Comparison of ENCODE assay signal across 23 cellular contexts in genomic region chr1:39134768-39135333, GRCh38.
"Had no signal": no experiment of that assay in that cellular context is flagged by ENCODE, and none has a peak within 500 bp of the region (broad histone marks: within the 10 kb centered on the region; RNA-seq: fewer than 3 reads in every experiment).

No MANE protein-coding gene starts in this region.

- H3K27me3 Mint-ChIP-seq: activated B cell treated with CpG ODN at 0.5 μM for 24 hours; activated CD4-positive, alpha-beta memory T cell treated with anti-CD3 and anti-CD28 coated beads, Interleukin-2, amount 10 ng/mL, durations not matched to agents 7 days and 5 days; activated naive CD8-positive, alpha-beta T cell treated with anti-CD3 and anti-CD28 coated beads, Interleukin-2, amount 50 U/mL, for 24 hours; central memory CD8-positive, alpha-beta T cell; natural killer cell treated with Interleukin-12 subunit alpha and Interleukin-12 subunit beta and Interleukin-15 and Interleukin-18, amount 100 ng/mL, for 72 hours had no signal

- ATAC-seq: activated CD8-positive, alpha-beta memory T cell treated with anti-CD3 and anti-CD28 coated beads, Interleukin-2, amount 10 ng/mL, durations not matched to agents 7 days and 5 days; activated naive CD8-positive, alpha-beta T cell treated with anti-CD3 and anti-CD28 coated beads, Interleukin-2, amount 50 U/mL, for 24 hours; left cardiac atrium; lower lobe of right lung; natural killer cell treated with Interleukin-12 subunit alpha and Interleukin-12 subunit beta and Interleukin-15 and Interleukin-18, amount 100 ng/mL, for 72 hours; stimulated activated naive CD8-positive, alpha-beta T cell treated with anti-CD3 and anti-CD28 coated beads, Interleukin-15, Interleukin-2, amounts not matched to agents 100 U/mL and 50 U/mL, for 24 hours had no signal

- H3K36me3 ChIP-seq: brain microvascular endothelial cell, esophagus muscularis mucosa, lower lobe of right lung, tibial nerve had no signal

- FAIRE-seq: TTC549 had no signal

- H3K4me3 Mint-ChIP-seq: activated B cell treated with CpG ODN at 0.5 μM for 24 hours; activated CD4-positive, alpha-beta memory T cell treated with anti-CD3 and anti-CD28 coated beads, Interleukin-2, amount 10 ng/mL, durations not matched to agents 7 days and 5 days; activated CD8-positive, alpha-beta memory T cell treated with anti-CD3 and anti-CD28 coated beads, Interleukin-2, amount 10 ng/mL, durations not matched to agents 7 days and 5 days; activated naive CD4-positive, alpha-beta T cell treated with anti-CD3 and anti-CD28 coated beads, Interleukin-2, amount 10 ng/mL, durations not matched to agents 7 days and 5 days; activated naive CD8-positive, alpha-beta T cell treated with anti-CD3 and anti-CD28 coated beads, Interleukin-2, amount 50 U/mL, for 24 hours; central memory CD8-positive, alpha-beta T cell; mesothelial cell of epicardium; natural killer cell treated with Interleukin-12 subunit alpha and Interleukin-12 subunit beta and Interleukin-15 and Interleukin-18, amount 100 ng/mL, for 72 hours had no signal

- H3K4me1 Mint-ChIP-seq: activated B cell treated with CpG ODN at 0.5 μM for 24 hours; central memory CD8-positive, alpha-beta T cell had no signal

- H3K4me3 ChIP-seq: coronary artery, esophagus muscularis mucosa, hepatocyte, lower lobe of right lung, tibial nerve had no signal

- DNase-seq: activated B cell treated with CpG ODN at 0.5 μM for 24 hours; activated CD4-positive, alpha-beta memory T cell treated with anti-CD3 and anti-CD28 coated beads, Interleukin-2, amount 10 ng/mL, durations not matched to agents 7 days and 5 days; activated CD4-positive, alpha-beta T cell treated with anti-CD3 and anti-CD28 coated beads for 4 hours; activated CD8-positive, alpha-beta memory T cell treated with anti-CD3 and anti-CD28 coated beads, Interleukin-2, amount 10 ng/mL, durations not matched to agents 7 days and 5 days; activated naive CD4-positive, alpha-beta T cell treated with anti-CD3 and anti-CD28 coated beads, Interleukin-2, amount 10 ng/mL, durations not matched to agents 7 days and 5 days; activated naive CD8-positive, alpha-beta T cell treated with anti-CD3 and anti-CD28 coated beads, Interleukin-2, amount 50 U/mL, for 24 hours; activated T-cell treated with anti-CD3 and anti-CD28 coated beads, Interleukin-2, amount 50 U/mL, for 1 hour; anterior cingulate cortex; brain microvascular endothelial cell; left cardiac atrium; lower lobe of right lung; stimulated activated CD4-positive, alpha-beta T cell treated with anti-CD3 and anti-CD28 coated beads, Interleukin-1b, Interleukin-23, amount 100 ng/mL, for 48 hours; stimulated activated naive CD8-positive, alpha-beta T cell treated with anti-CD3 and anti-CD28 coated beads, Interleukin-15, Interleukin-2, amounts not matched to agents 100 U/mL and 50 U/mL, for 24 hours; substantia nigra had no signal

- H3K4me2 ChIP-seq: hepatocyte had no signal

- H3K27ac ChIP-seq: brain microvascular endothelial cell, esophagus muscularis mucosa, hepatocyte, tibial nerve had no signal

- H3K9me3 Mint-ChIP-seq: activated B cell treated with CpG ODN at 0.5 μM for 24 hours; activated CD4-positive, alpha-beta memory T cell treated with anti-CD3 and anti-CD28 coated beads, Interleukin-2, amount 10 ng/mL, durations not matched to agents 7 days and 5 days; activated naive CD4-positive, alpha-beta T cell treated with anti-CD3 and anti-CD28 coated beads, Interleukin-2, amount 10 ng/mL, durations not matched to agents 7 days and 5 days; activated naive CD8-positive, alpha-beta T cell treated with anti-CD3 and anti-CD28 coated beads, Interleukin-2, amount 50 U/mL, for 24 hours; activated T-helper 2 cell treated with anti-CD3 and anti-CD28 coated beads, Interferon-gamma antibody, Interleukin-2, Interleukin-4, amounts not matched to agents 10 μg/mL and 5 μg/mL and 100 μg/mL, durations not matched to agents 14 hours and 24 hours and 36 hours; central memory CD8-positive, alpha-beta T cell; mesothelial cell of epicardium; natural killer cell treated with Interleukin-12 subunit alpha and Interleukin-12 subunit beta and Interleukin-15 and Interleukin-18, amount 100 ng/mL, for 72 hours had no signal

- H3K27ac Mint-ChIP-seq: activated B cell treated with CpG ODN at 0.5 μM for 24 hours; activated CD4-positive, alpha-beta memory T cell treated with anti-CD3 and anti-CD28 coated beads, Interleukin-2, amount 10 ng/mL, durations not matched to agents 7 days and 5 days; activated CD8-positive, alpha-beta memory T cell treated with anti-CD3 and anti-CD28 coated beads, Interleukin-2, amount 10 ng/mL, durations not matched to agents 7 days and 5 days; activated naive CD4-positive, alpha-beta T cell treated with anti-CD3 and anti-CD28 coated beads, Interleukin-2, amount 10 ng/mL, durations not matched to agents 7 days and 5 days; activated naive CD8-positive, alpha-beta T cell treated with anti-CD3 and anti-CD28 coated beads, Interleukin-2, amount 50 U/mL, for 24 hours; activated T-helper 2 cell treated with anti-CD3 and anti-CD28 coated beads, Interferon-gamma antibody, Interleukin-2, Interleukin-4, amounts not matched to agents 10 μg/mL and 5 μg/mL and 100 μg/mL, durations not matched to agents 14 hours and 24 hours and 36 hours; mesothelial cell of epicardium; natural killer cell treated with Interleukin-12 subunit alpha and Interleukin-12 subunit beta and Interleukin-15 and Interleukin-18, amount 100 ng/mL, for 72 hours had no signal

- H3K27me3 ChIP-seq: brain microvascular endothelial cell, esophagus muscularis mucosa, hepatocyte, tibial nerve had no signal

- H2AFZ ChIP-seq: hepatocyte had no signal

- H3K9me3 ChIP-seq: esophagus muscularis mucosa, lower lobe of right lung, tibial nerve had no signal

- H3K36me3 Mint-ChIP-seq: activated CD8-positive, alpha-beta memory T cell treated with anti-CD3 and anti-CD28 coated beads, Interleukin-2, amount 10 ng/mL, durations not matched to agents 7 days and 5 days; activated naive CD4-positive, alpha-beta T cell treated with anti-CD3 and anti-CD28 coated beads, Interleukin-2, amount 10 ng/mL, durations not matched to agents 7 days and 5 days; mesothelial cell of epicardium; natural killer cell treated with Interleukin-12 subunit alpha and Interleukin-12 subunit beta and Interleukin-15 and Interleukin-18, amount 100 ng/mL, for 72 hours had no signal
